1 cellular context compared by ENCODE assay signal in genomic region chr7:80182630-80183276, GRCh38.
TF ChIP-seq lines count a peak whose summit lies in the region.

No MANE protein-coding gene starts in this region.

TF ChIP-seq in WTC11, 78 proteins besides CTCF, POLR2A, EP300 and RAD21 (continued from another document):
- no peak for TF ChIP-seq ATF2 (CRISPR knock-in tag; IDR thresholded peaks at IDR 0.05; ENCODE audit: borderline replicate concordance, low read depth)
- no peak for TF ChIP-seq NFATC4 (CRISPR knock-in tag; IDR thresholded peaks at IDR 0.05)
- TF ChIP-seq TCF7 (CRISPR knock-in tag; IDR thresholded peaks at IDR 0.05; ENCODE audit: low read depth), result no peak
